Comparison of ENCODE assay signal across 8 cellular contexts in genomic region chr15:67863442-67863987, GRCh38. TPM values are rescaled to one million over a fixed set of nuclear protein-coding genes. Genes with fewer than 3 reads are reported as not detected.
DNase-seq lines count a peak whose midpoint lies in the region; ATAC-seq and TF ChIP-seq lines count a peak whose summit lies in the region.

No MANE protein-coding gene starts in this region.

- no peak for TF ChIP-seq POLR2A in gastrocnemius medialis (IDR thresholded peaks at IDR 0.05)

- intact Hi-C loops in gastrocnemius medialis (cut with DNase I; ENCODE audit: low total_unique reads) = loop anchor here (1.0 to 5.0 kb wide), 4 partner anchors 54 to 347 kb away; partner anchors contain the start of gene PIAS1

- peak overlapping the region; percentile 53 to 79 (median 60) for H3K4me3 ChIP-seq in gastrocnemius medialis

- peaks cover 5 to 9% of the 10 kb centered on the region in 2 donors for H3K4me1 ChIP-seq in gastrocnemius medialis

- in situ Hi-C loops in gastrocnemius medialis (cut with MboI; ENCODE audit: low sequenced_read_pairs in 4 of 4) = loop anchor here (5.0 to 25.0 kb wide), 6 partner anchors 199 to 351 kb away; partner anchors contain the start of gene PIAS1 (in 3 of the 4)

- H3K27me3 ChIP-seq in gastrocnemius medialis = no peaks in the 10 kb centered on the region

- peak overlapping the region in 3 of 4 donors; percentile 40 to 71 (median 55) for H3K27ac ChIP-seq in gastrocnemius medialis

- DNase-seq in NCI-H146 (lab: John Stamatoyannopoulos, UW) = peak; percentile 72
- DNase-seq in T-helper 9 cell = peak; percentile 51
- peak; percentile 89 for DNase-seq in astrocyte of the hippocampus (ENCODE audit: low read depth, low spot score)
- peak; percentile 40 for DNase-seq in iPS DF 19.7 (ENCODE audit: low read depth, low spot score)
- DNase-seq in gastrocnemius medialis = peak; percentile 45 to 69

- no peaks in the 10 kb centered on the region for H3K9me3 ChIP-seq in gastrocnemius medialis

- TF ChIP-seq CTCF in GM12872 (IDR thresholded peaks at IDR 0.05; ENCODE audit: insufficient read depth, low read depth, low read length) (peak; percentile 97), gastrocnemius medialis (IDR thresholded peaks at IDR 0.05 in 4 of 5, conservative IDR thresholded peaks at IDR 0.05 in 1 of 5) (peak; percentile 91 to 96 (median 94))

- H3K36me3 ChIP-seq in gastrocnemius medialis = no peaks in the 10 kb centered on the region

- peak; percentile 67 for ATAC-seq in HG02763 (IDR thresholded peaks at IDR 0.05; ENCODE audit: unreplicated experiment)
- peak; percentile 90 to 91 for ATAC-seq in gastrocnemius medialis
- ATAC-seq in HG03469 (IDR thresholded peaks at IDR 0.05; ENCODE audit: unreplicated experiment) = no peak

RNA-seq across cellular contexts. Expression of gene RNU6-1, which starts 23.7 kb away (rescaled TPM):
- total RNA-seq in gastrocnemius medialis = not detected

RNA-seq across cellular contexts. Expression of gene SKOR1, which starts 38.2 kb away (rescaled TPM):
- total RNA-seq in gastrocnemius medialis = 1 to 10 TPM in 1 of 4 donors, under 1 TPM in 3; 0.13 to 2.1 (median 0.25) TPM
